In the genomic region with DNA sequence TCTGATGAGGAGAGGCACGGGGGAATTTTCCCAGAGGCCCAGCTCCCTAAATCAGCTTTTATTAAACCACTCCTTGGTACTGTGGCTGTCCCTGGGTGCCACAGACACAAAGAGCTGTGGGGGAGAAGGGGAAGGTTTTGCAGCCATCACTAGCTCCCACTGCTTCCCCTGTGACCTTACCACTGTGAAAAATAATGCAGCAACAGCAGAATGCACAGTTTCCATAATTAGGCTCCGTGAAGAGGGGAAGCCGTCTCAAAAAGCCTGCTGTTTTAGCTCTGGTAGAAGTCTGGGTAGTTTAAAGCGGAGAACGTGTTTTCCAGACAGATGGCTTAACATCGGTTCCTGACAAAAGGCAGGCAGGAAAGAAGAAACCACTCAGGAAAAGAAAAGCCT, we compare ENCODE assay signal across 1 cellular context.
TF ChIP-seq lines count a peak whose summit lies in the region.

No MANE protein-coding gene starts in this region.

TF ChIP-seq in K562, 482 proteins besides CTCF, POLR2A, EP300 and RAD21 (continued from another document):
- TF ChIP-seq, protein P1, sequence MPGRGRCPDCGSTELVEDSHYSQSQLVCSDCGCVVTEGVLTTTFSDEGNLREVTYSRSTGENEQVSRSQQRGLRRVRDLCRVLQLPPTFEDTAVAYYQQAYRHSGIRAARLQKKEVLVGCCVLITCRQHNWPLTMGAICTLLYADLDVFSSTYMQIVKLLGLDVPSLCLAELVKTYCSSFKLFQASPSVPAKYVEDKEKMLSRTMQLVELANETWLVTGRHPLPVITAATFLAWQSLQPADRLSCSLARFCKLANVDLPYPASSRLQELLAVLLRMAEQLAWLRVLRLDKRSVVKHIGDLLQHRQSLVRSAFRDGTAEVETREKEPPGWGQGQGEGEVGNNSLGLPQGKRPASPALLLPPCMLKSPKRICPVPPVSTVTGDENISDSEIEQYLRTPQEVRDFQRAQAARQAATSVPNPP (IDR thresholded peaks at IDR 0.05; ENCODE audit: borderline replicate concordance, insufficient read depth, insufficient read length): no peak
- no peak for TF ChIP-seq CBFB (CRISPR knock-in tag; IDR thresholded peaks at IDR 0.05)
- no peak for TF ChIP-seq HEY1 (CRISPR knock-in tag; IDR thresholded peaks at IDR 0.05; ENCODE audit: borderline replicate concordance)
- no peak for TF ChIP-seq ZNF561 (CRISPR knock-in tag; conservative IDR thresholded peaks at IDR 0.05)
- no peak for TF ChIP-seq TGIF2 (CRISPR knock-in tag; IDR thresholded peaks at IDR 0.05)
- TF ChIP-seq, protein P2, sequence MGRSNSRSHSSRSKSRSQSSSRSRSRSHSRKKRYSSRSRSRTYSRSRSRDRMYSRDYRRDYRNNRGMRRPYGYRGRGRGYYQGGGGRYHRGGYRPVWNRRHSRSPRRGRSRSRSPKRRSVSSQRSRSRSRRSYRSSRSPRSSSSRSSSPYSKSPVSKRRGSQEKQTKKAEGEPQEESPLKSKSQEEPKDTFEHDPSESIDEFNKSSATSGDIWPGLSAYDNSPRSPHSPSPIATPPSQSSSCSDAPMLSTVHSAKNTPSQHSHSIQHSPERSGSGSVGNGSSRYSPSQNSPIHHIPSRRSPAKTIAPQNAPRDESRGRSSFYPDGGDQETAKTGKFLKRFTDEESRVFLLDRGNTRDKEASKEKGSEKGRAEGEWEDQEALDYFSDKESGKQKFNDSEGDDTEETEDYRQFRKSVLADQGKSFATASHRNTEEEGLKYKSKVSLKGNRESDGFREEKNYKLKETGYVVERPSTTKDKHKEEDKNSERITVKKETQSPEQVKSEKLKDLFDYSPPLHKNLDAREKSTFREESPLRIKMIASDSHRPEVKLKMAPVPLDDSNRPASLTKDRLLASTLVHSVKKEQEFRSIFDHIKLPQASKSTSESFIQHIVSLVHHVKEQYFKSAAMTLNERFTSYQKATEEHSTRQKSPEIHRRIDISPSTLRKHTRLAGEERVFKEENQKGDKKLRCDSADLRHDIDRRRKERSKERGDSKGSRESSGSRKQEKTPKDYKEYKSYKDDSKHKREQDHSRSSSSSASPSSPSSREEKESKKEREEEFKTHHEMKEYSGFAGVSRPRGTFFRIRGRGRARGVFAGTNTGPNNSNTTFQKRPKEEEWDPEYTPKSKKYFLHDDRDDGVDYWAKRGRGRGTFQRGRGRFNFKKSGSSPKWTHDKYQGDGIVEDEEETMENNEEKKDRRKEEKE (IDR thresholded peaks at IDR 0.05; ENCODE audit: borderline replicate concordance in 1 of 2, control insufficient read depth in 1 of 2, low read depth in 2 of 2, low read length in 1 of 2): no peak
- TF ChIP-seq MAFG (tag; conservative IDR thresholded peaks at IDR 0.05): no peak
- no peak for TF ChIP-seq TAF15 (IDR thresholded peaks at IDR 0.05; ENCODE audit: low read depth, low read length)
- TF ChIP-seq EHMT2 (IDR thresholded peaks at IDR 0.05): no peak
- TF ChIP-seq, protein P3, sequence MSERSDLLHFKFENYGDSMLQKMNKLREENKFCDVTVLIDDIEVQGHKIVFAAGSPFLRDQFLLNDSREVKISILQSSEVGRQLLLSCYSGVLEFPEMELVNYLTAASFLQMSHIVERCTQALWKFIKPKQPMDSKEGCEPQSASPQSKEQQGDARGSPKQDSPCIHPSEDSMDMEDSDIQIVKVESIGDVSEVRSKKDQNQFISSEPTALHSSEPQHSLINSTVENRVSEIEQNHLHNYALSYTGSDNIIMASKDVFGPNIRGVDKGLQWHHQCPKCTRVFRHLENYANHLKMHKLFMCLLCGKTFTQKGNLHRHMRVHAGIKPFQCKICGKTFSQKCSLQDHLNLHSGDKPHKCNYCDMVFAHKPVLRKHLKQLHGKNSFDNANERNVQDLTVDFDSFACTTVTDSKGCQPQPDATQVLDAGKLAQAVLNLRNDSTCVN (CRISPR knock-in tag; IDR thresholded peaks at IDR 0.05): no peak
